In the genomic region with DNA sequence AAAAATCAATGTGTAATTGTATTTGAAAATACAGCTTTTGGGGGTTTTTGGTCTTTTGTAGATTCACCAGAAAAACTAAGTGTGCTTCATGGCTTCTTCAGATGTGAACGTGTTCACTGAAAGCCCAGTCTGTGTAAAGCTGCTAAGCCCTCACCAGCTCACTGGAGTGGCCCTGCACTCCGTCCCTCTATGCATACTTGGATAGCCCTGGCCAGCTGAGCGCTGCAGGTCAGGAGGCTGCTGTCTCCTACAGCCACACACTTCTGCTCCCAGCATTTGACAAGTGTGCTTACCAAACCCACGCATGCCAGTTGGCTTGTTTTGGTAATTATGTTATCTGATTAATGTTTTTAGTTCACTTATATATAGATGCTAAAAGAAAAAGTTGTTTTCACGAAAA, we compare ENCODE assay signal across 12 cellular contexts.
DNase-seq lines count a peak whose midpoint lies in the region; TF ChIP-seq lines count a peak whose summit lies in the region.
"Had no signal": no experiment of that assay in that cellular context is flagged by ENCODE, and none has a peak within 500 bp of the region (broad histone marks: within the 10 kb centered on the region; RNA-seq: fewer than 3 reads in every experiment).

No MANE protein-coding gene starts in this region.

- H3K36me3 Mint-ChIP-seq in neural progenitor cell: peaks cover 9% of the 10 kb centered on the region
- H3K36me3 Mint-ChIP-seq in activated CD4-positive, alpha-beta memory T cell treated with anti-CD3 and anti-CD28 coated beads, Interleukin-2, amount 10 ng/mL, durations not matched to agents 7 days and 5 days (ENCODE audit: low read depth): no peaks in the 10 kb centered on the region

- no peak overlapping the region for H2AFZ ChIP-seq in neural progenitor cell (replicated peaks)

- POLR2A ChIA-PET in activated CD4-positive, alpha-beta memory T cell treated with anti-CD3 and anti-CD28 coated beads, Interleukin-2, amount 10 ng/mL, durations not matched to agents 7 days and 5 days (lab: Charles Lee): no interaction called here

- no peaks in the 10 kb centered on the region for H3K36me3 ChIP-seq in NT2/D1 (ENCODE audit: insufficient read depth, insufficient read length, low read length)
- H3K36me3 ChIP-seq in neural progenitor cell: no peaks in the 10 kb centered on the region
- H3K36me3 ChIP-seq: BLaER1 treated with 17β-estradiol and CSF1 and Interleukin-3, amounts not matched to agents 10 nM and 100 nM had no signal

- H3K27ac ChIP-seq in neural progenitor cell: no peak overlapping the region
- H3K27ac ChIP-seq: BLaER1 treated with 17β-estradiol and CSF1 and Interleukin-3, amounts not matched to agents 10 nM and 100 nM had no signal

- H3K9me3 ChIP-seq in NT2/D1 (ENCODE audit: insufficient read depth, low read length): no peaks in the 10 kb centered on the region
- no peaks in the 10 kb centered on the region for H3K9me3 ChIP-seq in neural progenitor cell (ENCODE audit: low read depth)

- H3K4me1 ChIP-seq in NT2/D1 (ENCODE audit: insufficient read depth, insufficient read length) (no peaks in the 10 kb centered on the region), neural progenitor cell (no peaks in the 10 kb centered on the region)

- peak; percentile 38 for DNase-seq in ELF-1 (ENCODE audit: low read depth, low spot score)
- no peak for DNase-seq in NT2/D1 (ENCODE audit: low read depth, low spot score)
- peak; percentile 12 for DNase-seq in iPS-NIHi11 (ENCODE audit: low spot score)
- peak; percentile 12 for DNase-seq in neural progenitor cell (ENCODE audit: low spot score)
- DNase-seq in activated CD4-positive, alpha-beta memory T cell treated with anti-CD3 and anti-CD28 coated beads, Interleukin-2, amount 10 ng/mL, durations not matched to agents 7 days and 5 days: no peak
- no peak for DNase-seq in COLO668 (lab: John Stamatoyannopoulos, UW; ENCODE audit: unreplicated experiment)
- no peak for DNase-seq in activated effector memory CD4-positive, alpha-beta T cell treated with anti-CD3 and anti-CD28 coated beads, Interleukin-2, amount 50 U/mL, for 16 hours
- DNase-seq: ACHN; CD4-positive, CD25-positive, alpha-beta regulatory T cell; DMS79 had no signal

- no peak overlapping the region for H3K4me2 ChIP-seq in neural progenitor cell
- H3K4me2 ChIP-seq: BLaER1 treated with 17β-estradiol and CSF1 and Interleukin-3, amounts not matched to agents 10 nM and 100 nM had no signal

- no peak overlapping the region for H3K27ac Mint-ChIP-seq in neural progenitor cell
- no peak overlapping the region for H3K27ac Mint-ChIP-seq in activated CD4-positive, alpha-beta memory T cell treated with anti-CD3 and anti-CD28 coated beads, Interleukin-2, amount 10 ng/mL, durations not matched to agents 7 days and 5 days
- H3K27ac Mint-ChIP-seq: CD4-positive, CD25-positive, alpha-beta regulatory T cell had no signal

- no peak overlapping the region for H3K4me3 Mint-ChIP-seq in neural progenitor cell
- H3K4me3 Mint-ChIP-seq in activated CD4-positive, alpha-beta memory T cell treated with anti-CD3 and anti-CD28 coated beads, Interleukin-2, amount 10 ng/mL, durations not matched to agents 7 days and 5 days: no peak overlapping the region
- H3K4me3 Mint-ChIP-seq: CD4-positive, CD25-positive, alpha-beta regulatory T cell had no signal

- CTCF ChIA-PET in activated CD4-positive, alpha-beta memory T cell treated with anti-CD3 and anti-CD28 coated beads, Interleukin-2, amount 10 ng/mL, durations not matched to agents 7 days and 5 days (lab: Charles Lee): no interaction called here

- H4K20me1 ChIP-seq in neural progenitor cell (ENCODE audit: low read depth): no peaks in the 10 kb centered on the region
- H4K20me1 ChIP-seq: BLaER1 treated with 17β-estradiol and CSF1 and Interleukin-3, amounts not matched to agents 10 nM and 100 nM had no signal

- H3K27me3 ChIP-seq in NT2/D1 (ENCODE audit: insufficient read depth, insufficient read length): no peaks in the 10 kb centered on the region
- H3K27me3 ChIP-seq in neural progenitor cell: no peaks in the 10 kb centered on the region
- H3K27me3 ChIP-seq: BLaER1 treated with 17β-estradiol and CSF1 and Interleukin-3, amounts not matched to agents 10 nM and 100 nM had no signal

- H3K9ac ChIP-seq in NT2/D1 (ENCODE audit: insufficient read length, low read depth): peak overlapping the region; percentile 32
- H3K9ac ChIP-seq in neural progenitor cell: no peak overlapping the region
- H3K9ac ChIP-seq: BLaER1 treated with 17β-estradiol and CSF1 and Interleukin-3, amounts not matched to agents 10 nM and 100 nM had no signal

- H3K79me2 ChIP-seq in neural progenitor cell (ENCODE audit: low read depth): no peaks in the 10 kb centered on the region

- H3K9me3 Mint-ChIP-seq in neural progenitor cell: peaks cover 6% of the 10 kb centered on the region
- H3K9me3 Mint-ChIP-seq in activated CD4-positive, alpha-beta memory T cell treated with anti-CD3 and anti-CD28 coated beads, Interleukin-2, amount 10 ng/mL, durations not matched to agents 7 days and 5 days: no peaks in the 10 kb centered on the region
- H3K9me3 Mint-ChIP-seq: CD4-positive, CD25-positive, alpha-beta regulatory T cell had no signal

- TF ChIP-seq CTCF in neural progenitor cell (IDR thresholded peaks at IDR 0.05): no peak

- H3K4me3 ChIP-seq in NT2/D1 (ENCODE audit: insufficient read length, low read depth) (no peak overlapping the region), neural progenitor cell (no peak overlapping the region)
- H3K4me3 ChIP-seq: BLaER1 treated with 17β-estradiol and CSF1 and Interleukin-3, amounts not matched to agents 10 nM and 100 nM; K562 had no signal

- H3F3A ChIP-seq in neural progenitor cell (ENCODE audit: low read depth): no peaks in the 10 kb centered on the region

- H3K27me3 Mint-ChIP-seq in neural progenitor cell (ENCODE audit: insufficient read depth, low read depth): no peaks in the 10 kb centered on the region
- no peaks in the 10 kb centered on the region for H3K27me3 Mint-ChIP-seq in activated CD4-positive, alpha-beta memory T cell treated with anti-CD3 and anti-CD28 coated beads, Interleukin-2, amount 10 ng/mL, durations not matched to agents 7 days and 5 days
- H3K27me3 Mint-ChIP-seq: CD4-positive, CD25-positive, alpha-beta regulatory T cell had no signal

- H3K4me1 Mint-ChIP-seq in neural progenitor cell: peaks cover 19% of the 10 kb centered on the region
- H3K4me1 Mint-ChIP-seq in activated CD4-positive, alpha-beta memory T cell treated with anti-CD3 and anti-CD28 coated beads, Interleukin-2, amount 10 ng/mL, durations not matched to agents 7 days and 5 days: peaks cover 2% of the 10 kb centered on the region

Comparison
In these comparisons a context has a peak if more than half of its experiments do, and no peak if none do; other contexts are left out.
1. DNase-seq: peak in ELF-1 (single experiment), iPS-NIHi11 (single experiment) and neural progenitor cell (single experiment); none in NT2/D1 (single experiment), activated CD4-positive, alpha-beta memory T cell treated with anti-CD3 and anti-CD28 coated beads, Interleukin-2, amount 10 ng/mL, durations not matched to agents 7 days and 5 days (single experiment), COLO668 (single experiment) and activated effector memory CD4-positive, alpha-beta T cell treated with anti-CD3 and anti-CD28 coated beads, Interleukin-2, amount 50 U/mL, for 16 hours (single experiment).